1 cellular context compared by ENCODE assay signal in the genomic region with DNA sequence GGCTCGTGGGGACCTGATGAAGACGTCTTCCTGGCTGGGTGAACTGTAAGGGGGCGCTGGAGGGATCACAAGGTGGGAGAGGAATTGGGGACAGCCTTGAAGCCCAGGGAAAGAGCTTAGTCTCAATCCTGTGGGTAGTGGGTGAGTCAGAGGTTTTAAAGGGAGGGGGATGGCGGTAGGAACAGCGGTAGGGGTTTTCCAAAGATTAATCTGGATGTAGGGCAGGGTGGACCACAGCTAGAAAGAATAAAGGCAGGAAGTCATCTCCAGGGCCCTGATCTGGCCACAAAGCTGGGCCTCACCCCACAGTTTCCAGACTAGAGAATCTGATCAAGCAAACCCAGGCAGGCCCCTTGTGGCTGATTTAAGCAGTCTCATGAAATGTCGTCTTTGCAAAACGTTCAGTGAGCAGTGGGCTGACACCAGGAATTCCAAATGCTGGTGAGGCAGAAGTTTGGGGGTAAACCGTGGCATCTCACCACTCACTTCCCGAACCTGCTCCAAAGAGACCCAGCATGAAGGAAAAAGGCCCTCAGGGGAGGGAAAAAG.
TF ChIP-seq lines count a peak whose summit lies in the region.

No MANE protein-coding gene starts in this region.

TF ChIP-seq in HepG2, 621 proteins besides CTCF, POLR2A, EP300 and RAD21 (continued from another document):
- TF ChIP-seq, protein P1, sequence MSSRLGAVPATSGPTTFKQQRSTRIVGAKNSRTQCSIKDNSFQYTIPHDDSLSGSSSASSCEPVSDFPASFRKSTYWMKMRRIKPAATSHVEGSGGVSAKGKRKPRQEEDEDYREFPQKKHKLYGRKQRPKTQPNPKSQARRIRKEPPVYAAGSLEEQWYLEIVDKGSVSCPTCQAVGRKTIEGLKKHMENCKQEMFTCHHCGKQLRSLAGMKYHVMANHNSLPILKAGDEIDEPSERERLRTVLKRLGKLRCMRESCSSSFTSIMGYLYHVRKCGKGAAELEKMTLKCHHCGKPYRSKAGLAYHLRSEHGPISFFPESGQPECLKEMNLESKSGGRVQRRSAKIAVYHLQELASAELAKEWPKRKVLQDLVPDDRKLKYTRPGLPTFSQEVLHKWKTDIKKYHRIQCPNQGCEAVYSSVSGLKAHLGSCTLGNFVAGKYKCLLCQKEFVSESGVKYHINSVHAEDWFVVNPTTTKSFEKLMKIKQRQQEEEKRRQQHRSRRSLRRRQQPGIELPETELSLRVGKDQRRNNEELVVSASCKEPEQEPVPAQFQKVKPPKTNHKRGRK (CRISPR knock-in tag; IDR thresholded peaks at IDR 0.05): no peak
- TF ChIP-seq, protein P2, sequence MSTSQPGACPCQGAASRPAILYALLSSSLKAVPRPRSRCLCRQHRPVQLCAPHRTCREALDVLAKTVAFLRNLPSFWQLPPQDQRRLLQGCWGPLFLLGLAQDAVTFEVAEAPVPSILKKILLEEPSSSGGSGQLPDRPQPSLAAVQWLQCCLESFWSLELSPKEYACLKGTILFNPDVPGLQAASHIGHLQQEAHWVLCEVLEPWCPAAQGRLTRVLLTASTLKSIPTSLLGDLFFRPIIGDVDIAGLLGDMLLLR (CRISPR knock-in tag; IDR thresholded peaks at IDR 0.05): no peak
- TF ChIP-seq ZNF879 (CRISPR knock-in tag; IDR thresholded peaks at IDR 0.05): no peak
- TF ChIP-seq SRSF1 (optimal IDR thresholded peaks at IDR 0.05; ENCODE audit: low read depth, low read length): no peak
- TF ChIP-seq ZNF350 (CRISPR knock-in tag; IDR thresholded peaks at IDR 0.05; ENCODE audit: borderline replicate concordance, low read depth): 0 out of 2 replicates have a peak, but pooled peaks have one; percentile 7
- TF ChIP-seq, protein P3, sequence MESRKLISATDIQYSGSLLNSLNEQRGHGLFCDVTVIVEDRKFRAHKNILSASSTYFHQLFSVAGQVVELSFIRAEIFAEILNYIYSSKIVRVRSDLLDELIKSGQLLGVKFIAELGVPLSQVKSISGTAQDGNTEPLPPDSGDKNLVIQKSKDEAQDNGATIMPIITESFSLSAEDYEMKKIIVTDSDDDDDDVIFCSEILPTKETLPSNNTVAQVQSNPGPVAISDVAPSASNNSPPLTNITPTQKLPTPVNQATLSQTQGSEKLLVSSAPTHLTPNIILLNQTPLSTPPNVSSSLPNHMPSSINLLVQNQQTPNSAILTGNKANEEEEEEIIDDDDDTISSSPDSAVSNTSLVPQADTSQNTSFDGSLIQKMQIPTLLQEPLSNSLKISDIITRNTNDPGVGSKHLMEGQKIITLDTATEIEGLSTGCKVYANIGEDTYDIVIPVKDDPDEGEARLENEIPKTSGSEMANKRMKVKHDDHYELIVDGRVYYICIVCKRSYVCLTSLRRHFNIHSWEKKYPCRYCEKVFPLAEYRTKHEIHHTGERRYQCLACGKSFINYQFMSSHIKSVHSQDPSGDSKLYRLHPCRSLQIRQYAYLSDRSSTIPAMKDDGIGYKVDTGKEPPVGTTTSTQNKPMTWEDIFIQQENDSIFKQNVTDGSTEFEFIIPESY (CRISPR knock-in tag; IDR thresholded peaks at IDR 0.05): peak; percentile 52; the same call in 1 of the 2 replicates
